8 cellular contexts compared by ENCODE assay signal in the genomic region with DNA sequence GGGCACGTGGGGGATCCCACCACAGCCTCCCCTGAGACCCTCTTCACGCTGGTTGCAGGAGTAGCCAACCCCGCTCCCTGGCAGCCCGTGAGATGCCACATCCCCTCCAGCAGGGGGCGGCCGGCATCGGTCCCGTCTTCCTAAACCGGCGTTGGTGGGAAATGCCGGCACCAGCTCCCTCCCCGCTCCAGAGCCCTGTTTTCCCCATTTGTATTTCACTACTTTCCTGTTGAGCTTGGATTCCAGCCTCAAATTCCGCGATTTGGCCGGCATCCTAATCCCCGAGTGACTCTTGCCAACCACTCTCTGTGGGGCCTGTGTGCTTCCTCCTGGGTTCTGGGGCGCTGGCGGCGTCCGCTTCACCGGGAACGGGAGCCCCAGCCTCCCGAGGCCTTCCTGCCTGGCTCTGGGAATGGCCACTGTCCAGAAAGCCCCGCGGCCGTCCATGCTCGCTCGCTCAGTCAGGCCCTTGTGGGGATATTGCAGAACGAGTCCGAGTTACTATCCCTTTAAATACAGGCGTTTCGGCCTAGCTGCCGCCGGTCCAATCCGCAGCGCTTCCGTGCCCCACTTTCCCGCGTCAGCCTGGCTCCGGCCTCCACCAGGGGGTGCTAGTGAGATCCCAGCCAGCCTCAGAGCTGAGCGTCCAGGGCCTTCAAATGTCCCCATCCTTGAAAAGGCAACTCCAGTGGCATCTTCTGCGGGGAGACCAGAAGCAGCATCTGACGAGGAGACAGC. TPM values are rescaled to one million over a fixed set of nuclear protein-coding genes. Genes with fewer than 3 reads are reported as not detected.
DNase-seq lines count a peak whose midpoint lies in the region; ATAC-seq and TF ChIP-seq lines count a peak whose summit lies in the region.

No MANE protein-coding gene starts in this region.

- H3K9ac ChIP-seq in endodermal cell (ENCODE audit: extremely low read depth, low read length, poor library complexity, severe bottlenecking): peak overlapping the region; percentile 74

- no peaks in the 10 kb centered on the region for H3K36me3 ChIP-seq in CD4-positive, CD25-positive, alpha-beta regulatory T cell (ENCODE audit: control insufficient read depth, insufficient read depth, low read length)
- H3K36me3 ChIP-seq in endodermal cell (ENCODE audit: control insufficient read depth, insufficient read depth, low read length): no peaks in the 10 kb centered on the region
- H3K36me3 ChIP-seq in mesodermal cell (ENCODE audit: control insufficient read depth, insufficient read depth, low read length): no peaks in the 10 kb centered on the region

- peaks cover 18% of the 10 kb centered on the region for H3K27me3 Mint-ChIP-seq in CD4-positive, CD25-positive, alpha-beta regulatory T cell
- H3K27me3 Mint-ChIP-seq in endodermal cell (ENCODE audit: insufficient read depth): peaks cover 55% of the 10 kb centered on the region

- TF ChIP-seq CTCF in endodermal cell (conservative IDR thresholded peaks at IDR 0.05): peak; percentile 80

- ATAC-seq in CD4-positive, CD25-positive, alpha-beta regulatory T cell (ENCODE audit: low read depth in 2 of 2): peak; percentile 91 to 94
- ATAC-seq in GM19372 (IDR thresholded peaks at IDR 0.05; ENCODE audit: low read depth, unreplicated experiment) (peak; percentile 87), HG03521 (IDR thresholded peaks at IDR 0.05; ENCODE audit: unreplicated experiment) (peak; percentile 95)

- peaks cover 0 to 1% (median 0%) of the 10 kb centered on the region in 7 donors for H3K9me3 Mint-ChIP-seq in CD4-positive, CD25-positive, alpha-beta regulatory T cell
- H3K9me3 Mint-ChIP-seq in endodermal cell: no peaks in the 10 kb centered on the region

- 2 to 5% methylated on average over 36 to 43 of the region's 43 CpGs for WGBS in endodermal cell (ENCODE audit: insufficient coverage in 1 of 2, insufficient read length in 1 of 2), 2 experiments
- WGBS in mesodermal cell (ENCODE audit: insufficient coverage in 2 of 2), 2 experiments: 2 to 3% methylated on average over 38 to 39 of the region's 43 CpGs

- H3K27ac ChIP-seq in CD4-positive, CD25-positive, alpha-beta regulatory T cell (ENCODE audit: insufficient read depth, low read length, poor library complexity, severe bottlenecking): peak overlapping the region; percentile 73
- H3K27ac ChIP-seq in endodermal cell (ENCODE audit: low read depth, low read length): no peak overlapping the region
- peak overlapping the region; percentile 71 for H3K27ac ChIP-seq in mesodermal cell (ENCODE audit: low read depth, low read length, severe bottlenecking)

- peak; percentile 72 to 86 (median 80) for DNase-seq in CD4-positive, CD25-positive, alpha-beta regulatory T cell
- DNase-seq in NOMO-1 treated with DMSO at 0.1 percent for 48 hours (lab: John Stamatoyannopoulos, UW; ENCODE audit: unreplicated experiment): peak; percentile 94
- DNase-seq in activated CD8-positive, alpha-beta memory T cell treated with anti-CD3 and anti-CD28 coated beads, Interleukin-2, amount 50 U/mL, for 24 hours (ENCODE audit: extremely low read depth): peak; percentile 60
- DNase-seq in endodermal cell: peak; percentile 99
- DNase-seq in stimulated activated CD8-positive, alpha-beta memory T cell treated with anti-CD3 and anti-CD28 coated beads, Interleukin-15, amount 100 ng/mL, for 1 hour (ENCODE audit: low read depth): peak; percentile 73

- H3K27me3 ChIP-seq in CD4-positive, CD25-positive, alpha-beta regulatory T cell (ENCODE audit: control insufficient read depth, insufficient read depth, low read length): peaks cover 16% of the 10 kb centered on the region
- peaks cover 17% of the 10 kb centered on the region for H3K27me3 ChIP-seq in endodermal cell (ENCODE audit: control insufficient read depth, insufficient read depth, low read length, poor library complexity, severe bottlenecking)

- H3K36me3 Mint-ChIP-seq in CD4-positive, CD25-positive, alpha-beta regulatory T cell: no peaks in the 10 kb centered on the region
- no peaks in the 10 kb centered on the region for H3K36me3 Mint-ChIP-seq in endodermal cell (ENCODE audit: low read depth)

- H3K27ac Mint-ChIP-seq in CD4-positive, CD25-positive, alpha-beta regulatory T cell: peak overlapping the region; percentile 78 to 94 (median 83)
- peak overlapping the region; percentile 79 for H3K27ac Mint-ChIP-seq in endodermal cell

- peak overlapping the region; percentile 74 for H3K4me3 ChIP-seq in CD4-positive, CD25-positive, alpha-beta regulatory T cell (ENCODE audit: low read depth, low read length)
- H3K4me3 ChIP-seq in endodermal cell (ENCODE audit: low read length): peak overlapping the region; percentile 96
- peak overlapping the region; percentile 62 for H3K4me3 ChIP-seq in mesodermal cell (ENCODE audit: extremely low read depth, insufficient read depth, low read length, poor library complexity, severe bottlenecking)

- peaks cover 6% of the 10 kb centered on the region for H3K4me1 ChIP-seq in CD4-positive, CD25-positive, alpha-beta regulatory T cell (ENCODE audit: control insufficient read depth, insufficient read depth, low read length, poor library complexity, severe bottlenecking)
- H3K4me1 ChIP-seq in endodermal cell (ENCODE audit: control insufficient read depth, insufficient read depth, low read length): no peaks in the 10 kb centered on the region
- no peaks in the 10 kb centered on the region for H3K4me1 ChIP-seq in mesodermal cell (ENCODE audit: control insufficient read depth, insufficient read depth, low read length, poor library complexity, severe bottlenecking)

- peak overlapping the region; percentile 88 to 98 (median 96) for H3K4me3 Mint-ChIP-seq in CD4-positive, CD25-positive, alpha-beta regulatory T cell
- H3K4me3 Mint-ChIP-seq in endodermal cell: peak overlapping the region; percentile 86

- no peaks in the 10 kb centered on the region for H3K9me3 ChIP-seq in CD4-positive, CD25-positive, alpha-beta regulatory T cell (ENCODE audit: control insufficient read depth in 2 of 2, low read length in 2 of 2)
- H3K9me3 ChIP-seq in endodermal cell (ENCODE audit: control insufficient read depth, low read length): no peaks in the 10 kb centered on the region
- no peaks in the 10 kb centered on the region for H3K9me3 ChIP-seq in mesodermal cell (ENCODE audit: control insufficient read depth, low read length)

- H3K4me1 Mint-ChIP-seq in CD4-positive, CD25-positive, alpha-beta regulatory T cell: peaks cover 0 to 16% (median 5%) of the 10 kb centered on the region in 4 donors
- no peaks in the 10 kb centered on the region for H3K4me1 Mint-ChIP-seq in endodermal cell

RNA-seq across cellular contexts. Expression of gene ADAMTS17, which starts 8.1 kb away (rescaled TPM):
- 8.2 TPM for total RNA-seq in CD4-positive, CD25-positive, alpha-beta regulatory T cell
- 1 to 10 TPM in 1 of 4 donors, under 1 TPM in 2, not detected in 1; 0.20 to 1.0 (median 0.31) TPM for polyA plus RNA-seq in CD4-positive, CD25-positive, alpha-beta regulatory T cell
- total RNA-seq in endodermal cell: 1 to 10 TPM in 1 of 2 donors, under 1 TPM in 1; 0.82 to 2.3 TPM
- polyA plus RNA-seq in endodermal cell (2013, experiment 1 of 2): 0.71 TPM
- polyA plus RNA-seq in endodermal cell (2013, experiment 2 of 2): 0.37 TPM
- polyA plus RNA-seq in mesodermal cell (2013, experiment 1 of 2): 0.22 TPM
- 0.76 TPM for polyA plus RNA-seq in mesodermal cell (2013, experiment 2 of 2)
